34 cellular contexts compared by ENCODE assay signal in the genomic region with DNA sequence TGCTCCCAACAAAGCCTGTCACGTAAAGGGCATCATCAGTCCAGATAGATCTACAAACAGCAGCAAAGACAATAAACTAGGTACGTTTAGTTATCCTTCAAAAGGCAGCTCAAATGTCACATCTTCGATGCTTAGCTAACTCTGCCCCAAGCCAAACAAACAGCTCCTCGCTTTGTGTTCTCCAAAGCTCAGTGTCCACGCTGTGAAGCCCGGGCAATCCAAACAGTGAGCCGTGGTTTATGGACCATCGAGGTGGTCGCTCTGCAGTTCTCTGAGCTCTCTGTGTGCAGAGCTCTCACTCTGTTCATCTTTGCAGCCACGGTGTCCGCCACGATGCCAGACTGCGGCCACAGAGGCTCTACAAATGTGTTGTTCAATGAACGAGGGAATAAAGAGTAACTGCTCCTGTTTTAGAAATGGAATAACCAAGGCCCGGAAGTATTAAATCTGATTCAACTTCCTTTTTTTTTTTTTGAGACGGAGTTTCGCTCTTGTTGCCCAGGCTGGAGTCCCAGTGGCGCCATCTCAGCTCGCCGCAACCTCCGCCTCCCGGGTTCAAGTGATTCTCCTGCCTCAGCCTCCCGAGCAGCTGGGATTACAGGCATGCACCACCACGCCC.
"Had no signal": no experiment of that assay in that cellular context is flagged by ENCODE, and none has a peak within 500 bp of the region (broad histone marks: within the 10 kb centered on the region; RNA-seq: fewer than 3 reads in every experiment).

No MANE protein-coding gene starts in this region.

- H3K36me3 Mint-ChIP-seq: activated CD4-positive, alpha-beta memory T cell treated with anti-CD3 and anti-CD28 coated beads for 36 hours; activated naive CD8-positive, alpha-beta T cell treated with anti-CD3 and anti-CD28 coated beads for 36 hours; stimulated activated effector memory CD8-positive, alpha-beta T cell treated with anti-CD3 and anti-CD28 coated beads, Interleukin-12 subunit alpha, Interleukin-12 subunit beta, amount 100 ng/mL, for 72 hours had no signal

- H3K27ac ChIP-seq: adrenal gland, body of pancreas, colonic mucosa, epithelial cell of prostate, esophagus squamous epithelium, heart right ventricle, left ventricle myocardium inferior, neutrophil, sigmoid colon, thoracic aorta, uterus, WERI-Rb-1 had no signal

- ATAC-seq: activated CD4-positive, CD25-positive, alpha-beta regulatory T cell treated with anti-CD3 and anti-CD28 coated beads, Interleukin-2, amount 50 U/mL, for 24 hours; body of pancreas; heart right ventricle; stimulated activated effector memory CD8-positive, alpha-beta T cell treated with anti-CD3 and anti-CD28 coated beads, Interleukin-12 subunit alpha, Interleukin-12 subunit beta, amount 100 ng/mL, for 72 hours had no signal

- H3K27me3 ChIP-seq: adrenal gland, body of pancreas, colonic mucosa, esophagus squamous epithelium, heart right ventricle, neutrophil, sigmoid colon, uterus had no signal

- FAIRE-seq: endometrium, islet of Langerhans, small intestine had no signal

- H3K4me1 Mint-ChIP-seq: activated CD4-positive, alpha-beta T cell treated with anti-CD3 and anti-CD28 coated beads, Interleukin-2, amount 10 ng/mL, durations not matched to agents 24 days and 14 days; activated naive CD8-positive, alpha-beta T cell treated with anti-CD3 and anti-CD28 coated beads for 36 hours; nephron; stimulated activated effector memory CD8-positive, alpha-beta T cell treated with anti-CD3 and anti-CD28 coated beads, Interleukin-12 subunit alpha, Interleukin-12 subunit beta, amount 100 ng/mL, for 72 hours had no signal

- H3K36me3 ChIP-seq: adrenal gland, colonic mucosa, esophagus squamous epithelium, heart right ventricle, left ventricle myocardium inferior, neutrophil, sigmoid colon, thoracic aorta, uterus, WERI-Rb-1 had no signal

- DNase-seq: activated CD4-positive, alpha-beta memory T cell treated with anti-CD3 and anti-CD28 coated beads for 36 hours; activated CD4-positive, alpha-beta T cell treated with anti-CD3 and anti-CD28 coated beads, Interleukin-2, amount 10 ng/mL, durations not matched to agents 24 days and 14 days; activated CD8-positive, alpha-beta memory T cell treated with anti-CD3 and anti-CD28 coated beads, Interleukin-2, amount 50 U/mL, for 4 hours; activated effector memory CD4-positive, alpha-beta T cell treated with anti-CD3 and anti-CD28 coated beads, Interleukin-2, amount 50 U/mL, for 16 hours; activated naive CD4-positive, alpha-beta T cell treated with anti-CD3 and anti-CD28 coated beads for 36 hours; activated naive CD8-positive, alpha-beta T cell treated with anti-CD3 and anti-CD28 coated beads for 36 hours; activated T-cell treated with anti-CD3 and anti-CD28 coated beads, Interleukin-2, amount 50 U/mL, for 1 hour; aorta; body of pancreas; colonic mucosa; effector CD8-positive, alpha-beta T cell; esophagus squamous epithelium; foreskin melanocyte; heart right ventricle; left ventricle myocardium inferior; sigmoid colon; small intestine; stimulated activated CD4-positive, alpha-beta T cell treated with anti-CD3 and anti-CD28 coated beads, Interleukin-4, amount 100 ng/mL, for 24 hours; trophoblast cell; uterus; WERI-Rb-1 had no signal

- H3K4me3 ChIP-seq: adrenal gland, body of pancreas, colonic mucosa, esophagus squamous epithelium, heart right ventricle, left ventricle myocardium inferior, lung, sigmoid colon, thoracic aorta, uterus had no signal

- H3K9me3 Mint-ChIP-seq: activated CD4-positive, alpha-beta T cell treated with anti-CD3 and anti-CD28 coated beads, Interleukin-2, amount 10 ng/mL, durations not matched to agents 24 days and 14 days; activated naive CD8-positive, alpha-beta T cell treated with anti-CD3 and anti-CD28 coated beads for 36 hours; activated T-helper 1 cell treated with anti-CD3 and anti-CD28 coated beads, Interleukin-12 subunit alpha, Interleukin-12 subunit beta, Interleukin-2, Interleukin-4 antibody, amounts not matched to agents 30 ng/mL and 10 ng/mL and 1 ng/mL, durations not matched to agents 14 hours and 24 hours and 36 hours; stimulated activated effector memory CD8-positive, alpha-beta T cell treated with anti-CD3 and anti-CD28 coated beads, Interleukin-12 subunit alpha, Interleukin-12 subunit beta, amount 100 ng/mL, for 72 hours; stimulated activated naive CD8-positive, alpha-beta T cell treated with anti-CD3 and anti-CD28 coated beads, Interleukin-15, Interleukin-2, amounts not matched to agents 100 ng/mL and 50 ng/mL, for 24 hours had no signal

- H3K27me3 Mint-ChIP-seq: activated CD4-positive, alpha-beta memory T cell treated with anti-CD3 and anti-CD28 coated beads for 36 hours; activated CD4-positive, alpha-beta T cell treated with anti-CD3 and anti-CD28 coated beads, Interleukin-2, amount 10 ng/mL, durations not matched to agents 24 days and 14 days; activated naive CD8-positive, alpha-beta T cell treated with anti-CD3 and anti-CD28 coated beads for 36 hours; progenitor cell of endocrine pancreas; stimulated activated naive CD8-positive, alpha-beta T cell treated with anti-CD3 and anti-CD28 coated beads, Interleukin-15, Interleukin-2, amounts not matched to agents 100 ng/mL and 50 ng/mL, for 24 hours had no signal

- H3K27ac Mint-ChIP-seq: activated CD4-positive, alpha-beta memory T cell treated with anti-CD3 and anti-CD28 coated beads for 36 hours; activated CD4-positive, alpha-beta T cell treated with anti-CD3 and anti-CD28 coated beads, Interleukin-2, amount 10 ng/mL, durations not matched to agents 24 days and 14 days; activated naive CD4-positive, alpha-beta T cell treated with anti-CD3 and anti-CD28 coated beads for 36 hours; activated naive CD8-positive, alpha-beta T cell treated with anti-CD3 and anti-CD28 coated beads for 36 hours; activated T-helper 1 cell treated with anti-CD3 and anti-CD28 coated beads, Interleukin-12 subunit alpha, Interleukin-12 subunit beta, Interleukin-2, Interleukin-4 antibody, amounts not matched to agents 30 ng/mL and 10 ng/mL and 1 ng/mL, durations not matched to agents 14 hours and 24 hours and 36 hours; nephron; progenitor cell of endocrine pancreas; stimulated activated effector memory CD8-positive, alpha-beta T cell treated with anti-CD3 and anti-CD28 coated beads, Interleukin-12 subunit alpha, Interleukin-12 subunit beta, amount 100 ng/mL, for 72 hours; stimulated activated naive CD8-positive, alpha-beta T cell treated with anti-CD3 and anti-CD28 coated beads, Interleukin-15, Interleukin-2, amounts not matched to agents 100 ng/mL and 50 ng/mL, for 24 hours had no signal

- H3K4me3 Mint-ChIP-seq: activated CD4-positive, alpha-beta memory T cell treated with anti-CD3 and anti-CD28 coated beads for 36 hours; activated CD4-positive, alpha-beta T cell treated with anti-CD3 and anti-CD28 coated beads, Interleukin-2, amount 10 ng/mL, durations not matched to agents 24 days and 14 days; activated naive CD4-positive, alpha-beta T cell treated with anti-CD3 and anti-CD28 coated beads for 36 hours; activated naive CD8-positive, alpha-beta T cell treated with anti-CD3 and anti-CD28 coated beads for 36 hours; activated T-helper 1 cell treated with anti-CD3 and anti-CD28 coated beads, Interleukin-12 subunit alpha, Interleukin-12 subunit beta, Interleukin-2, Interleukin-4 antibody, amounts not matched to agents 30 ng/mL and 10 ng/mL and 1 ng/mL, durations not matched to agents 14 hours and 24 hours and 36 hours; nephron; stimulated activated effector memory CD8-positive, alpha-beta T cell treated with anti-CD3 and anti-CD28 coated beads, Interleukin-12 subunit alpha, Interleukin-12 subunit beta, amount 100 ng/mL, for 72 hours; stimulated activated naive CD8-positive, alpha-beta T cell treated with anti-CD3 and anti-CD28 coated beads, Interleukin-15, Interleukin-2, amounts not matched to agents 100 ng/mL and 50 ng/mL, for 24 hours had no signal

- H3K4me1 ChIP-seq: adrenal gland, body of pancreas, colonic mucosa, esophagus squamous epithelium, heart right ventricle, left ventricle myocardium inferior, sigmoid colon, uterus had no signal

- H3K9me3 ChIP-seq: adrenal gland, body of pancreas, colonic mucosa, esophagus squamous epithelium, heart right ventricle, left ventricle myocardium inferior, neutrophil, sigmoid colon, thoracic aorta, uterus had no signal
